In the genomic region with DNA sequence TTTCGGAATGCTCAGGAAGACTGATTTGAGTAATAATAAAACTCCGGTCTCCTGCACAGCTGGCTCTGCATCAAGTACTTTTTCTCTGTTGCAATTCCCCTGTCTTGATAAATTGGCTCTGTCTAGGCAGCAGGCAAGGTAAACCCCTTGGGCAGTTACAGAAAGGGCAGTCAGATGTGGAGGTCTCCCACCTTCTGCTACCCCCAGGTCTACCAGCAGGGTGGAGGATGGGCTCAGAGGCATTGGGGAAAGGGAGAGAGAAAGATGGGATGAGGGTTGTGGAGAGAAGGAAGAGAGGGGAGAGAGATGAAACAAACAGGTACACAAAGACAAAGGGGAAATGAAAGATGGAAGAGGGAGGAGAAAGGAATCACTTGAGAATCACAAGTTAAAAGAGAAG, we compare ENCODE assay signal across 2 cellular contexts.
TF ChIP-seq lines count a peak whose summit lies in the region.

No MANE protein-coding gene starts in this region.

TF ChIP-seq in GM23338, 12 proteins besides CTCF, POLR2A, EP300 and RAD21:
- no peak for TF ChIP-seq ZNF114 (CRISPR knock-in tag; IDR thresholded peaks at IDR 0.05)
- TF ChIP-seq, protein P1, sequence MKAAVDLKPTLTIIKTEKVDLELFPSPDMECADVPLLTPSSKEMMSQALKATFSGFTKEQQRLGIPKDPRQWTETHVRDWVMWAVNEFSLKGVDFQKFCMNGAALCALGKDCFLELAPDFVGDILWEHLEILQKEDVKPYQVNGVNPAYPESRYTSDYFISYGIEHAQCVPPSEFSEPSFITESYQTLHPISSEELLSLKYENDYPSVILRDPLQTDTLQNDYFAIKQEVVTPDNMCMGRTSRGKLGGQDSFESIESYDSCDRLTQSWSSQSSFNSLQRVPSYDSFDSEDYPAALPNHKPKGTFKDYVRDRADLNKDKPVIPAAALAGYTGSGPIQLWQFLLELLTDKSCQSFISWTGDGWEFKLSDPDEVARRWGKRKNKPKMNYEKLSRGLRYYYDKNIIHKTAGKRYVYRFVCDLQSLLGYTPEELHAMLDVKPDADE (IDR thresholded peaks at IDR 0.05) = no peak

TF ChIP-seq in GM12878, 131 proteins besides CTCF, POLR2A, EP300 and RAD21:
- TF ChIP-seq SRF (IDR thresholded peaks at IDR 0.05; ENCODE audit: low read depth in 2 of 2, low read length in 2 of 2) = no peak
